In the genomic region with DNA sequence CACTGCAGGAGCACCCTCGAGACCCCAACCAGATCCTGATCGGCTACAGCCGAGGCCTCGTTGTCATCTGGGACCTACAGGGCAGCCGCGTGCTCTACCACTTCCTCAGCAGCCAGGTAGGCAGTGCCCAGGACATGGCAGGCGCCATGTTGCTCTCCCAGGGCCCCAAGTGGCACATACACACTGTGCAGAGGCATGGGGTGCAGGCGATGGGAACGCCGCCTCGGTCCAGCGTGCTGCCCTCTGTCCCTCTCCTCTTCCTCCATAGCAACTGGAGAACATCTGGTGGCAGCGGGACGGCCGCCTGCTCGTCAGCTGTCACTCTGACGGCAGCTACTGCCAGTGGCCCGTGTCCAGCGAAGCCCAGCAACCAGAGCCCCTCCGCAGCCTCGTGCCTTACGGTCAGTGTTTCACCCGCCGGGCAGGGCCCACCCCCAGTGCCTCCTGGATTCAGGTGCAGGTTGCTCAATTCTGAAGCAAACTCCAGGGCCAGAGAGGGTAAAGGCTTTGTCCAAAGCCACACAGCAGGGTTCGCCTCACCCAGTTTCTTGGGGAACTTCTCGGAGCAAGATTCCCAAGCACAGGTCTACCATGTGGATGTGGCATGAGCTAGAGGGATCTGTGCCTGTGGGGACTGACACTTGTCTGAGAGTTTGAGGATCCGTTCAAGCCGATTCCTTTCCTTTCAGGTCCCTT, we compare ENCODE assay signal across 1 cellular context.
TF ChIP-seq lines count a peak whose summit lies in the region.

No MANE protein-coding gene starts in this region.

TF ChIP-seq in WTC11, 78 proteins besides CTCF, POLR2A, EP300 and RAD21 (continued from another document):
- TF ChIP-seq, protein P1, sequence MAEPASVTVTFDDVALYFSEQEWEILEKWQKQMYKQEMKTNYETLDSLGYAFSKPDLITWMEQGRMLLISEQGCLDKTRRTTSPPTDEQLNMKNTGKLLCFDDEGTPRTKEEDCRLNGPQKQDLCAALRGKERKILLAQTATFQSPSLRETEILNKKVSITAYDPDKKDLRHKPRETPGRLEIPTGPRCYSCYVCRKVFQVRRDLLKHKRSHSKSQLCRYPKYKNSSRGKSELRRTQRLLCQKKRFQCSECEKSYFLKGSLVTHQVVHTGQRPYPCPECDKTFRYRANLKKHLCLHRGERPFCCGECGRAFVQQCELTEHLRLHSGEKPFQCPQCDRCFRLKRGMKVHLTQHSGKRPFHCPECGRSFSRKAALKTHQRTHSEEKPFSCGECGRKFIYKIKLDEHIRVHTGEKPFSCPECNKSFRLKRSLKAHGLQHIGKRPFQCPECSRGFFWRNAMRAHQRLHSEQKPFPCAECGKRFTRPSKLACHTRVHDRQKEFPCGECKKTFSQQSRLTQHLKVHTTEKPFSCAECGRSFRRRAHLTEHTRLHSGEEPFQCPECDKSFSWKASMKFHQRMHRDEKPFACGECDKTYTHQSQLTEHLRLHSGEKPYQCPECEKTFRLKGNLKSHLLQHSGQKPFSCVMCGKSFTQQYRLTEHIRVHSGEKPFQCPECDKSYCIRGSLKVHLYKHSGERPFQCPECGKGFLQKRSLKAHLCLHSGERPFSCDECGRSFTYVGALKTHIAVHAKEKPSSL (CRISPR knock-in tag; conservative IDR thresholded peaks at IDR 0.05), result no peak
- TF ChIP-seq, protein P2, sequence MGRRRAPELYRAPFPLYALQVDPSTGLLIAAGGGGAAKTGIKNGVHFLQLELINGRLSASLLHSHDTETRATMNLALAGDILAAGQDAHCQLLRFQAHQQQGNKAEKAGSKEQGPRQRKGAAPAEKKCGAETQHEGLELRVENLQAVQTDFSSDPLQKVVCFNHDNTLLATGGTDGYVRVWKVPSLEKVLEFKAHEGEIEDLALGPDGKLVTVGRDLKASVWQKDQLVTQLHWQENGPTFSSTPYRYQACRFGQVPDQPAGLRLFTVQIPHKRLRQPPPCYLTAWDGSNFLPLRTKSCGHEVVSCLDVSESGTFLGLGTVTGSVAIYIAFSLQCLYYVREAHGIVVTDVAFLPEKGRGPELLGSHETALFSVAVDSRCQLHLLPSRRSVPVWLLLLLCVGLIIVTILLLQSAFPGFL (CRISPR knock-in tag; IDR thresholded peaks at IDR 0.05; ENCODE audit: borderline replicate concordance), result no peak
- TF ChIP-seq, protein P3, sequence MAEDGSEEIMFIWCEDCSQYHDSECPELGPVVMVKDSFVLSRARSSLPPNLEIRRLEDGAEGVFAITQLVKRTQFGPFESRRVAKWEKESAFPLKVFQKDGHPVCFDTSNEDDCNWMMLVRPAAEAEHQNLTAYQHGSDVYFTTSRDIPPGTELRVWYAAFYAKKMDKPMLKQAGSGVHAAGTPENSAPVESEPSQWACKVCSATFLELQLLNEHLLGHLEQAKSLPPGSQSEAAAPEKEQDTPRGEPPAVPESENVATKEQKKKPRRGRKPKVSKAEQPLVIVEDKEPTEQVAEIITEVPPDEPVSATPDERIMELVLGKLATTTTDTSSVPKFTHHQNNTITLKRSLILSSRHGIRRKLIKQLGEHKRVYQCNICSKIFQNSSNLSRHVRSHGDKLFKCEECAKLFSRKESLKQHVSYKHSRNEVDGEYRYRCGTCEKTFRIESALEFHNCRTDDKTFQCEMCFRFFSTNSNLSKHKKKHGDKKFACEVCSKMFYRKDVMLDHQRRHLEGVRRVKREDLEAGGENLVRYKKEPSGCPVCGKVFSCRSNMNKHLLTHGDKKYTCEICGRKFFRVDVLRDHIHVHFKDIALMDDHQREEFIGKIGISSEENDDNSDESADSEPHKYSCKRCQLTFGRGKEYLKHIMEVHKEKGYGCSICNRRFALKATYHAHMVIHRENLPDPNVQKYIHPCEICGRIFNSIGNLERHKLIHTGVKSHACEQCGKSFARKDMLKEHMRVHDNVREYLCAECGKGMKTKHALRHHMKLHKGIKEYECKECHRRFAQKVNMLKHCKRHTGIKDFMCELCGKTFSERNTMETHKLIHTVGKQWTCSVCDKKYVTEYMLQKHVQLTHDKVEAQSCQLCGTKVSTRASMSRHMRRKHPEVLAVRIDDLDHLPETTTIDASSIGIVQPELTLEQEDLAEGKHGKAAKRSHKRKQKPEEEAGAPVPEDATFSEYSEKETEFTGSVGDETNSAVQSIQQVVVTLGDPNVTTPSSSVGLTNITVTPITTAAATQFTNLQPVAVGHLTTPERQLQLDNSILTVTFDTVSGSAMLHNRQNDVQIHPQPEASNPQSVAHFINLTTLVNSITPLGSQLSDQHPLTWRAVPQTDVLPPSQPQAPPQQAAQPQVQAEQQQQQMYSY (CRISPR knock-in tag; IDR thresholded peaks at IDR 0.05), result no peak
- no peak for TF ChIP-seq OVOL2 (CRISPR knock-in tag; IDR thresholded peaks at IDR 0.05; ENCODE audit: borderline replicate concordance)
- no peak for TF ChIP-seq TEAD4 (CRISPR knock-in tag; IDR thresholded peaks at IDR 0.05)
- TF ChIP-seq, protein P4, sequence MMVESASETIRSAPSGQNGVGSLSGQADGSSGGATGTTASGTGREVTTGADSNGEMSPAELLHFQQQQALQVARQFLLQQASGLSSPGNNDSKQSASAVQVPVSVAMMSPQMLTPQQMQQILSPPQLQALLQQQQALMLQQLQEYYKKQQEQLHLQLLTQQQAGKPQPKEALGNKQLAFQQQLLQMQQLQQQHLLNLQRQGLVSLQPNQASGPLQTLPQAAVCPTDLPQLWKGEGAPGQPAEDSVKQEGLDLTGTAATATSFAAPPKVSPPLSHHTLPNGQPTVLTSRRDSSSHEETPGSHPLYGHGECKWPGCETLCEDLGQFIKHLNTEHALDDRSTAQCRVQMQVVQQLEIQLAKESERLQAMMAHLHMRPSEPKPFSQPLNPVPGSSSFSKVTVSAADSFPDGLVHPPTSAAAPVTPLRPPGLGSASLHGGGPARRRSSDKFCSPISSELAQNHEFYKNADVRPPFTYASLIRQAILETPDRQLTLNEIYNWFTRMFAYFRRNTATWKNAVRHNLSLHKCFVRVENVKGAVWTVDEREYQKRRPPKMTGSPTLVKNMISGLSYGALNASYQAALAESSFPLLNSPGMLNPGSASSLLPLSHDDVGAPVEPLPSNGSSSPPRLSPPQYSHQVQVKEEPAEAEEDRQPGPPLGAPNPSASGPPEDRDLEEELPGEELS (CRISPR knock-in tag; IDR thresholded peaks at IDR 0.05), result no peak
- no peak for TF ChIP-seq GRHL2 (CRISPR knock-in tag; IDR thresholded peaks at IDR 0.05; ENCODE audit: insufficient replicate concordance, severe bottlenecking)
